19 cellular contexts compared by ENCODE assay signal in the genomic region with DNA sequence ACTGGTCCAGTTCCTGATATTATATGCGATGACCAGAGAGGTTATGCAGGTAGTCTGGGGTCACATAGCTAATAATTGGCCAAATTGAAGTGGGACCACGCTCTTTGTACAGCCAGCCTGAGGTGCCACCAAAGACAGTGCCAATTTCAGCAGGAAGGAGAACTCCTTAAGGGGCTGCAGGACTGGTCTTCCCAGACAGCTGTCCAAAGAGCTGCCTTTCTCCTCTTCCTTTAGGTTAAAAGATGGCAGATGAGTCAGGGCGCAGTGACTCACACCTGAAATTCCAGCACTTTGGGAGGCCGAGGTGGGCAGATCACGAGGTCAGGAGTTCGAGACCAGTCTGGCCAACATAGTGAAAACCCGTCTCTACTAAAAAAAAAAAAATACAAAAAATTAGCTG.
DNase-seq lines count a peak whose midpoint lies in the region; ATAC-seq, FAIRE-seq and TF ChIP-seq lines count a peak whose summit lies in the region.
"Had no signal": no experiment of that assay in that cellular context is flagged by ENCODE, and none has a peak within 500 bp of the region (broad histone marks: within the 10 kb centered on the region; RNA-seq: fewer than 3 reads in every experiment).

No MANE protein-coding gene starts in this region.

- H3K4me1 Mint-ChIP-seq in effector memory CD8-positive, alpha-beta T cell (ENCODE audit: low read depth in 2 of 2), result no peaks in the 10 kb centered on the region
- H3K4me1 Mint-ChIP-seq: CD8-positive, alpha-beta memory T cell had no signal

- BruUV-seq in mammary epithelial cell (replicated peaks; lab: Mats Ljungman, UMichigan) (no TSS peak), HepG2 (replicated peaks; lab: Mats Ljungman, UMichigan) (no TSS peak)

- DNase-seq in M059J (ENCODE audit: low read depth) (peak; percentile 45), mammary epithelial cell (peak; percentile 33), mucosa of gallbladder (ENCODE audit: low spot score) (peak; percentile 0), HepG2 (ENCODE audit: low spot score) (no peak)
- DNase-seq in effector memory CD8-positive, alpha-beta T cell, result no peak
- DNase-seq: BE2C; CD8-positive, alpha-beta memory T cell; MM.1S; NCI-H1092 treated with DMSO at 0.1 percent for 48 hours; NCI-H1694; NCI-H2107; NCI-H2227 treated with DMSO at 0.1 percent for 48 hours; NCI-H524; SHP77 treated with DMSO at 0.1 percent for 48 hours had no signal

- no peak overlapping the region for H3K27ac ChIP-seq in BLaER1 treated with 17β-estradiol and CSF1 and Interleukin-3, amounts not matched to agents 10 nM and 100 nM
- H3K27ac ChIP-seq in mammary epithelial cell (ENCODE audit: insufficient read depth, low read depth, low read length) (peak overlapping the region; percentile 13), HepG2 (ENCODE audit: extremely low read length, insufficient read depth, low read length) (no peak overlapping the region)

- H2AFZ ChIP-seq in mammary epithelial cell (ENCODE audit: low read depth, low read length) (no peak overlapping the region), HepG2 (ENCODE audit: low read length) (no peak overlapping the region)

- peaks cover 12 to 24% (median 18%) of the 10 kb centered on the region in 10 experiments; a peak in 19 of 20 replicates for H3K4me1 ChIP-seq in BLaER1 treated with 17β-estradiol and CSF1 and Interleukin-3, amounts not matched to agents 10 nM and 100 nM
- peaks cover 45% of the 10 kb centered on the region for H3K4me1 ChIP-seq in mammary epithelial cell (ENCODE audit: insufficient read depth, low read length)
- no peaks in the 10 kb centered on the region for H3K4me1 ChIP-seq in HepG2 (ENCODE audit: insufficient read depth, low read length)
- H3K4me1 ChIP-seq: BE2C had no signal

- ATAC-seq in effector memory CD8-positive, alpha-beta T cell (replicated peaks), result no peak
- no peak for ATAC-seq in GM21526 (IDR thresholded peaks at IDR 0.05; ENCODE audit: low FRiP score, unreplicated experiment)
- no peak for ATAC-seq in HepG2
- ATAC-seq: Panc1, SK-N-SH treated with all-trans-retinoic acid at 6 μM for 48 hours had no signal

- TF ChIP-seq RAD21 in HepG2 (CRISPR knock-in tag; IDR thresholded peaks at IDR 0.05), result no peak

- no peak overlapping the region for H3K4me3 ChIP-seq in BLaER1 treated with 17β-estradiol and CSF1 and Interleukin-3, amounts not matched to agents 10 nM and 100 nM
- H3K4me3 ChIP-seq in mammary epithelial cell (replicated peaks in 1 of 3; ENCODE audit: insufficient read depth in 1 of 3, low read depth in 2 of 3, low read length in 3 of 3) (no peak overlapping the region), HepG2 (replicated peaks in 1 of 3; ENCODE audit: insufficient read depth in 1 of 3, low read depth in 2 of 3, low read length in 3 of 3) (no peak overlapping the region)

- peaks cover 0 to 22% (median 12%) of the 10 kb centered on the region in 11 experiments; a peak in 13 of 22 replicates for H3K9me3 ChIP-seq in BLaER1 treated with 17β-estradiol and CSF1 and Interleukin-3, amounts not matched to agents 10 nM and 100 nM (replicated peaks in 1 of 11)
- H3K9me3 ChIP-seq in mammary epithelial cell (replicated peaks; ENCODE audit: insufficient read depth, low read length) (peaks cover 6% of the 10 kb centered on the region), HepG2 (ENCODE audit: low read length) (no peaks in the 10 kb centered on the region; the same call in 1 of the 2 replicates)
- H3K9me3 ChIP-seq: BE2C had no signal

- no peaks in the 10 kb centered on the region for H3K36me3 ChIP-seq in BLaER1 treated with 17β-estradiol and CSF1 and Interleukin-3, amounts not matched to agents 10 nM and 100 nM
- H3K36me3 ChIP-seq in mammary epithelial cell (ENCODE audit: insufficient read depth, low read length), result no peaks in the 10 kb centered on the region
- H3K36me3 ChIP-seq in HepG2 (replicated peaks in 1 of 2; ENCODE audit: control insufficient read depth in 1 of 2, insufficient read depth in 2 of 2, low read length in 2 of 2), result no peaks in the 10 kb centered on the region
- H3K36me3 ChIP-seq: BE2C had no signal

- 79% methylated on average over 5 of the region's 7 CpGs for WGBS in mammary epithelial cell (ENCODE audit: low coverage, missing lambda C conversion rate)
- 7% methylated on average over 7 of the region's 7 CpGs for WGBS in HepG2 (ENCODE audit: low lambda C conversion rate)

- CTCF ChIA-PET in mammary epithelial cell (lab: Charles Lee; ENCODE audit: low non-redundant PET), result no interaction called here
- CTCF ChIA-PET in HepG2 (lab: Yijun Ruan, JAX; ENCODE audit: low intra/inter-chr PET ratio, low total read pairs), result no interaction called here

- intact Hi-C loops in mammary epithelial cell (cut with micrococcal nuclease) (no loop called here), HepG2 (cut with micrococcal nuclease; ENCODE audit: unreplicated experiment) (no loop called here)

- no peak for TF ChIP-seq POLR2A in HepG2 (IDR thresholded peaks at IDR 0.05; ENCODE audit: insufficient read depth in 1 of 2, low read depth in 2 of 2, low read length in 2 of 2)

- no peak for TF ChIP-seq EP300 in HepG2 (IDR thresholded peaks at IDR 0.05; ENCODE audit: low read depth in 2 of 2, low read length in 2 of 2)
- no peak for TF ChIP-seq EP300 in HepG2 (CRISPR knock-in tag; IDR thresholded peaks at IDR 0.05; ENCODE audit: borderline replicate concordance)

- H3K9ac ChIP-seq in BLaER1 treated with 17β-estradiol and CSF1 and Interleukin-3, amounts not matched to agents 10 nM and 100 nM, result no peak overlapping the region
- H3K9ac ChIP-seq in mammary epithelial cell (ENCODE audit: insufficient read depth, low read length) (no peak overlapping the region), HepG2 (ENCODE audit: insufficient read depth, low read depth, low read length) (no peak overlapping the region)

- POLR2A ChIA-PET in HepG2 (lab: Yijun Ruan, JAX), result no interaction called here

- peaks cover 45 to 58% of the 10 kb centered on the region in 2 donors for H3K27me3 Mint-ChIP-seq in effector memory CD8-positive, alpha-beta T cell

- H3K4me2 ChIP-seq in BLaER1 treated with 17β-estradiol and CSF1 and Interleukin-3, amounts not matched to agents 10 nM and 100 nM, result peak overlapping the region; percentile 23 to 68 (median 59); a peak in 20 of 22 replicates
- no peak overlapping the region for H3K4me2 ChIP-seq in mammary epithelial cell (ENCODE audit: insufficient read depth, low read depth, low read length)
- no peak overlapping the region for H3K4me2 ChIP-seq in HepG2 (ENCODE audit: low read depth, low read length)

- no peaks in the 10 kb centered on the region for H4K20me1 ChIP-seq in BLaER1 treated with 17β-estradiol and CSF1 and Interleukin-3, amounts not matched to agents 10 nM and 100 nM
- H4K20me1 ChIP-seq in mammary epithelial cell (ENCODE audit: insufficient read depth, low read length) (no peaks in the 10 kb centered on the region), HepG2 (ENCODE audit: insufficient read depth, low read length) (no peaks in the 10 kb centered on the region)

- dilution Hi-C loops in mammary epithelial cell (cut with HindIII; ENCODE audit: low sequenced_read_pairs), result no loop called here

- FAIRE-seq in HepG2 (lab: Jason Lieb, UNC), result no peak
- FAIRE-seq: GM12892 had no signal

- H3K79me2 ChIP-seq in mammary epithelial cell (ENCODE audit: insufficient read depth, low read length), result no peaks in the 10 kb centered on the region
- H3K79me2 ChIP-seq in HepG2 (ENCODE audit: insufficient read depth, low read length), result no peaks in the 10 kb centered on the region

- no peak overlapping the region for H3K27ac Mint-ChIP-seq in effector memory CD8-positive, alpha-beta T cell

- no peak for TF ChIP-seq CTCF in mammary epithelial cell (conservative IDR thresholded peaks at IDR 0.05 in 1 of 2, IDR thresholded peaks at IDR 0.05 in 1 of 2; ENCODE audit: extremely low read depth in 1 of 2, insufficient read depth in 1 of 2, low read depth in 1 of 2, low read length in 2 of 2)
- TF ChIP-seq CTCF in HepG2 (CRISPR knock-in tag; IDR thresholded peaks at IDR 0.05), result no peak

- H3K36me3 Mint-ChIP-seq in effector memory CD8-positive, alpha-beta T cell (ENCODE audit: insufficient read depth), result no peaks in the 10 kb centered on the region

- no peaks in the 10 kb centered on the region for H3K27me3 ChIP-seq in BLaER1 treated with 17β-estradiol and CSF1 and Interleukin-3, amounts not matched to agents 10 nM and 100 nM
- no peaks in the 10 kb centered on the region for H3K27me3 ChIP-seq in mammary epithelial cell (ENCODE audit: insufficient read depth, low read length)
- peaks cover 0 to 13% of the 10 kb centered on the region in 2 experiments; a peak in 3 of 5 replicates for H3K27me3 ChIP-seq in HepG2 (ENCODE audit: control insufficient read depth in 1 of 2, insufficient read depth in 2 of 2, low read length in 2 of 2)

- in situ Hi-C loops in mammary epithelial cell (cut with MboI; ENCODE audit: low sequenced_read_pairs in 2 of 2) (no loop called here), HepG2 (cut with HindIII; ENCODE audit: extremely low pct_ligation_motif_present, low pct_unique_long_range_greater_than_20kb) (no loop called here)

- H3K9me3 Mint-ChIP-seq in effector memory CD8-positive, alpha-beta T cell, result no peaks in the 10 kb centered on the region

- H3K4me3 Mint-ChIP-seq in effector memory CD8-positive, alpha-beta T cell, result no peak overlapping the region
- H3K4me3 Mint-ChIP-seq: CD8-positive, alpha-beta memory T cell had no signal

TF ChIP-seq in HepG2, 621 proteins besides CTCF, POLR2A, EP300 and RAD21 (continues in another document):
- TF ChIP-seq TRIM24 (CRISPR knock-in tag; IDR thresholded peaks at IDR 0.05) (no peak), ZNF614 (CRISPR knock-in tag; IDR thresholded peaks at IDR 0.05; ENCODE audit: borderline replicate concordance) (no peak), ZNF343 (CRISPR knock-in tag; IDR thresholded peaks at IDR 0.05) (no peak)
- TF ChIP-seq, protein P1, sequence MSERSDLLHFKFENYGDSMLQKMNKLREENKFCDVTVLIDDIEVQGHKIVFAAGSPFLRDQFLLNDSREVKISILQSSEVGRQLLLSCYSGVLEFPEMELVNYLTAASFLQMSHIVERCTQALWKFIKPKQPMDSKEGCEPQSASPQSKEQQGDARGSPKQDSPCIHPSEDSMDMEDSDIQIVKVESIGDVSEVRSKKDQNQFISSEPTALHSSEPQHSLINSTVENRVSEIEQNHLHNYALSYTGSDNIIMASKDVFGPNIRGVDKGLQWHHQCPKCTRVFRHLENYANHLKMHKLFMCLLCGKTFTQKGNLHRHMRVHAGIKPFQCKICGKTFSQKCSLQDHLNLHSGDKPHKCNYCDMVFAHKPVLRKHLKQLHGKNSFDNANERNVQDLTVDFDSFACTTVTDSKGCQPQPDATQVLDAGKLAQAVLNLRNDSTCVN (CRISPR knock-in tag; IDR thresholded peaks at IDR 0.05; ENCODE audit: borderline replicate concordance), result no peak
- TF ChIP-seq, protein P2, sequence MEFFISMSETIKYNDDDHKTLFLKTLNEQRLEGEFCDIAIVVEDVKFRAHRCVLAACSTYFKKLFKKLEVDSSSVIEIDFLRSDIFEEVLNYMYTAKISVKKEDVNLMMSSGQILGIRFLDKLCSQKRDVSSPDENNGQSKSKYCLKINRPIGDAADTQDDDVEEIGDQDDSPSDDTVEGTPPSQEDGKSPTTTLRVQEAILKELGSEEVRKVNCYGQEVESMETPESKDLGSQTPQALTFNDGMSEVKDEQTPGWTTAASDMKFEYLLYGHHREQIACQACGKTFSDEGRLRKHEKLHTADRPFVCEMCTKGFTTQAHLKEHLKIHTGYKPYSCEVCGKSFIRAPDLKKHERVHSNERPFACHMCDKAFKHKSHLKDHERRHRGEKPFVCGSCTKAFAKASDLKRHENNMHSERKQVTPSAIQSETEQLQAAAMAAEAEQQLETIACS (CRISPR knock-in tag; IDR thresholded peaks at IDR 0.05), result no peak

Comparison
In these comparisons a context has a peak if more than half of its experiments do, and no peak if none do; other contexts are left out.
1. H3K4me2 ChIP-seq: peak in BLaER1 treated with 17β-estradiol and CSF1 and Interleukin-3, amounts not matched to agents 10 nM and 100 nM (11 of 11); none in mammary epithelial cell (single experiment) and HepG2 (single experiment).
2. DNase-seq: peak in M059J (single experiment), mammary epithelial cell (single experiment) and mucosa of gallbladder (single experiment); none in effector memory CD8-positive, alpha-beta T cell (0 of 3) and HepG2 (single experiment).